In genomic region chr22:19988965-19989724, GRCh38 we compare ENCODE assay signal across 1 cellular context.
TF ChIP-seq lines count a peak whose summit lies in the region.

No MANE protein-coding gene starts in this region.

TF ChIP-seq in K562, 482 proteins besides CTCF, POLR2A, EP300 and RAD21 (continued from another document and continues in another):
- TF ChIP-seq THRA (IDR thresholded peaks at IDR 0.05), result no peak
- TF ChIP-seq ZFP30 (CRISPR knock-in tag; IDR thresholded peaks at IDR 0.05; ENCODE audit: borderline replicate concordance), result no peak
- no peak for TF ChIP-seq RBM25 (IDR thresholded peaks at IDR 0.05; ENCODE audit: low read depth, low read length, severe bottlenecking)
- TF ChIP-seq CEBPG (CRISPR knock-in tag; IDR thresholded peaks at IDR 0.05), result no peak
- TF ChIP-seq CEBPG (tag; conservative IDR thresholded peaks at IDR 0.05 in 1 of 2, IDR thresholded peaks at IDR 0.05 in 1 of 2), result no peak
- TF ChIP-seq ZBTB8A (IDR thresholded peaks at IDR 0.05; ENCODE audit: partially characterized antibody), result no peak
- no peak for TF ChIP-seq ZBTB17 (CRISPR knock-in tag; IDR thresholded peaks at IDR 0.05)
- TF ChIP-seq CXXC5 (CRISPR knock-in tag; IDR thresholded peaks at IDR 0.05), result peak; percentile 48
- TF ChIP-seq ZFP36 (IDR thresholded peaks at IDR 0.05; ENCODE audit: low read depth, low read length, partially characterized antibody), result peak; percentile 5
- no peak for TF ChIP-seq ZNF143 (CRISPR knock-in tag; IDR thresholded peaks at IDR 0.05)
- no peak for TF ChIP-seq PML (IDR thresholded peaks at IDR 0.05; ENCODE audit: low read length)
- TF ChIP-seq RHOXF2B (CRISPR knock-in tag; conservative IDR thresholded peaks at IDR 0.05), result no peak
- no peak for TF ChIP-seq ZNF592 (IDR thresholded peaks at IDR 0.05)
- TF ChIP-seq GABPB1 (CRISPR knock-in tag; IDR thresholded peaks at IDR 0.05), result no peak
- TF ChIP-seq GTF2E2 (tag; IDR thresholded peaks at IDR 0.05), result 0 out of 2 replicates have a peak, but pooled peaks have one; percentile 22
- no peak for TF ChIP-seq ZNF146 (CRISPR knock-in tag; IDR thresholded peaks at IDR 0.05; ENCODE audit: unreplicated experiment)
- peak; percentile 72; the same call in 1 of the 2 replicates for TF ChIP-seq BRD4 (IDR thresholded peaks at IDR 0.05)
- no peak for TF ChIP-seq E2F5 (CRISPR knock-in tag; IDR thresholded peaks at IDR 0.05)
- TF ChIP-seq ZHX1 (conservative IDR thresholded peaks at IDR 0.05; ENCODE audit: low read length), result 0 out of 2 replicates have a peak, but pooled peaks have one; percentile 42
- TF ChIP-seq FOXK2 (conservative IDR thresholded peaks at IDR 0.05 in 1 of 2, IDR thresholded peaks at IDR 0.05 in 1 of 2; ENCODE audit: low read depth in 2 of 2), result no peak
- no peak for TF ChIP-seq ZNF23 (CRISPR knock-in tag; IDR thresholded peaks at IDR 0.05)
- 0 out of 2 replicates have a peak, but pooled peaks have one; percentile 42 for TF ChIP-seq ZNF583 (CRISPR knock-in tag; IDR thresholded peaks at IDR 0.05)
- no peak for TF ChIP-seq ZFP91 (CRISPR knock-in tag; IDR thresholded peaks at IDR 0.05)
- no peak for TF ChIP-seq ZNF12 (CRISPR knock-in tag; IDR thresholded peaks at IDR 0.05)
- TF ChIP-seq YY1 (IDR thresholded peaks at IDR 0.05; ENCODE audit: borderline replicate concordance in 1 of 3, control insufficient read depth in 1 of 3, extremely low read depth in 1 of 3, insufficient read depth in 3 of 3, insufficient read length in 1 of 3, insufficient replicate concordance in 2 of 3, low read depth in 1 of 3, low read length in 2 of 3), result peak in 1 of 3 experiments; percentile 5
- no peak for TF ChIP-seq MAFG (tag; conservative IDR thresholded peaks at IDR 0.05)
- no peak for TF ChIP-seq KHSRP (IDR thresholded peaks at IDR 0.05)
- no peak for TF ChIP-seq EP400 (IDR thresholded peaks at IDR 0.05)
- TF ChIP-seq GABPB2 (CRISPR knock-in tag; conservative IDR thresholded peaks at IDR 0.05), result no peak
- TF ChIP-seq BRF1 (IDR thresholded peaks at IDR 0.05; ENCODE audit: borderline replicate concordance, extremely low read depth, insufficient read length), result no peak
- no peak for TF ChIP-seq CREM (IDR thresholded peaks at IDR 0.05; ENCODE audit: low read depth)
- no peak for TF ChIP-seq RBM17 (IDR thresholded peaks at IDR 0.05; ENCODE audit: borderline replicate concordance, low read depth, low read length)
- no peak for TF ChIP-seq MCM5 (IDR thresholded peaks at IDR 0.05; ENCODE audit: low read depth)
- TF ChIP-seq PTRF (tag; IDR thresholded peaks at IDR 0.05), result no peak; the same call in 1 of the 2 replicates
- TF ChIP-seq RFX7 (CRISPR knock-in tag; IDR thresholded peaks at IDR 0.05), result no peak
- no peak for TF ChIP-seq ZNF589 (CRISPR knock-in tag; IDR thresholded peaks at IDR 0.05; ENCODE audit: low read depth)
- no peak for TF ChIP-seq HMGN3 (IDR thresholded peaks at IDR 0.05; ENCODE audit: borderline replicate concordance, extremely low read depth, insufficient read length, low read depth, low read length)
- TF ChIP-seq FOXA1 (IDR thresholded peaks at IDR 0.05; ENCODE audit: borderline replicate concordance), result no peak
- TF ChIP-seq ZBTB43 (CRISPR knock-in tag; IDR thresholded peaks at IDR 0.05), result no peak
- peak; percentile 14 for TF ChIP-seq TBP (optimal IDR thresholded peaks at IDR 0.05; ENCODE audit: low read depth, low read length)
- TF ChIP-seq KDM1A (IDR thresholded peaks at IDR 0.05), result no peak
- no peak for TF ChIP-seq ZNF518B (CRISPR knock-in tag; IDR thresholded peaks at IDR 0.05)
- no peak for TF ChIP-seq MXI1 (IDR thresholded peaks at IDR 0.05; ENCODE audit: low read depth, low read length)
- TF ChIP-seq SFPQ (IDR thresholded peaks at IDR 0.05; ENCODE audit: low read depth, low read length), result no peak
- no peak for TF ChIP-seq CBFB (CRISPR knock-in tag; IDR thresholded peaks at IDR 0.05)
